In the genomic region with DNA sequence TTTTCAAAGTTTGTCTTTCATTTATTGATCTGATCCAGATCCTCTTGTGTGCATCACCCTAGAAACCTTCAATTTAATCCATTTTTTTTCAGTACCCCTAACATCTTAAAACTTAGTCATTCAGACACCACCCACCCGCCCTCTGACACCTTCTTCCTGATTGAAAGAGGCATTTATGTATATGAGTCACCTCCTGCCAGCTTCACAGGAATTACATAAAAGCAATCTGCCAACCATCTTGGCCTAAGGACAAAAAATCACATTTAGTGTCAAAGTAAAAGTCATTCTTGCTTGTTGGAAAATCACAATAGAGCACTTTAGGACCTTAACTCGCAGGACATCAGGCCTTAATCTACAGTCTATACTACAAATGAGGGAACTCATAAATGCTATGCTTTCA, we compare ENCODE assay signal across 12 cellular contexts. TPM values are rescaled to one million over a fixed set of nuclear protein-coding genes. Genes with fewer than 3 reads are reported as not detected.
DNase-seq lines count a peak whose midpoint lies in the region; ATAC-seq and TF ChIP-seq lines count a peak whose summit lies in the region.
"Had no signal": no experiment of that assay in that cellular context is flagged by ENCODE, and none has a peak within 500 bp of the region (broad histone marks: within the 10 kb centered on the region; RNA-seq: fewer than 3 reads in every experiment).

No MANE protein-coding gene starts in this region.

- H3K27ac Mint-ChIP-seq in activated naive CD4-positive, alpha-beta T cell treated with anti-CD3 and anti-CD28 coated beads for 36 hours, result no peak overlapping the region

- H3K27me3 Mint-ChIP-seq in activated naive CD4-positive, alpha-beta T cell treated with anti-CD3 and anti-CD28 coated beads for 36 hours (ENCODE audit: low read depth), result no peaks in the 10 kb centered on the region

- H3K9me3 Mint-ChIP-seq in activated naive CD4-positive, alpha-beta T cell treated with anti-CD3 and anti-CD28 coated beads for 36 hours, result no peaks in the 10 kb centered on the region

- peaks cover 6% of the 10 kb centered on the region for H3K4me1 Mint-ChIP-seq in activated naive CD4-positive, alpha-beta T cell treated with anti-CD3 and anti-CD28 coated beads for 36 hours (ENCODE audit: low read depth)

- H3K27me3 ChIP-seq in NT2/D1 (ENCODE audit: insufficient read depth, insufficient read length), result no peaks in the 10 kb centered on the region
- H3K27me3 ChIP-seq in fibroblast of lung (ENCODE audit: control insufficient read depth, insufficient read depth, low read length), result no peaks in the 10 kb centered on the region

- no peak for TF ChIP-seq CTCF in fibroblast of lung (conservative IDR thresholded peaks at IDR 0.05 in 1 of 2, IDR thresholded peaks at IDR 0.05 in 1 of 2; ENCODE audit: low read depth in 1 of 2, low read length in 2 of 2)

- no peak overlapping the region for H3K4me2 ChIP-seq in fibroblast of lung (ENCODE audit: extremely low read depth, insufficient read depth, low read length)

- H3K4me3 Mint-ChIP-seq in activated naive CD4-positive, alpha-beta T cell treated with anti-CD3 and anti-CD28 coated beads for 36 hours, result no peak overlapping the region

- no peak overlapping the region for H2AFZ ChIP-seq in fibroblast of lung (ENCODE audit: low read length)

- H3K9ac ChIP-seq in NT2/D1 (ENCODE audit: insufficient read length, low read depth), result no peak overlapping the region
- no peak overlapping the region for H3K9ac ChIP-seq in fibroblast of lung (ENCODE audit: insufficient read depth, low read length)

- DNase-seq in activated naive CD4-positive, alpha-beta T cell treated with anti-CD3 and anti-CD28 coated beads for 36 hours, result peak; percentile 25
- DNase-seq in activated naive CD4-positive, alpha-beta T cell (lab: John Stamatoyannopoulos, UW), result no peak
- DNase-seq in NT2/D1 (ENCODE audit: low read depth, low spot score) (peak; percentile 8), fibroblast of lung (ENCODE audit: low read depth in 2 of 2) (peak; percentile 42 to 54), NCI-H1092 treated with DMSO at 0.1 percent for 48 hours (lab: John Stamatoyannopoulos, UW) (no peak), COR-L47 (lab: John Stamatoyannopoulos, UW) (no peak)
- peak in 2 of 3 donors; percentile 11 to 12 for DNase-seq in stimulated activated CD4-positive, alpha-beta T cell treated with anti-CD3 and anti-CD28 coated beads, TNF-alpha, amount 100 ng/mL, for 48 hours (ENCODE audit: low read depth in 3 of 3)
- DNase-seq: Kasumi-1, Right ventricle myocardium superior had no signal

- H3K27ac ChIP-seq in fibroblast of lung (ENCODE audit: insufficient read depth, low read length), result no peak overlapping the region
- H3K27ac ChIP-seq: C4-2B had no signal

- intact Hi-C loops in activated naive CD4-positive, alpha-beta T cell treated with anti-CD3 and anti-CD28 coated beads for 36 hours (cut with micrococcal nuclease), result no loop called here

- H3K9me3 ChIP-seq in NT2/D1 (ENCODE audit: insufficient read depth, low read length) (no peaks in the 10 kb centered on the region), fibroblast of lung (ENCODE audit: control insufficient read depth, insufficient read depth, low read depth, low read length) (no peaks in the 10 kb centered on the region)

- no peak for ATAC-seq in GM21423 (IDR thresholded peaks at IDR 0.05; ENCODE audit: unreplicated experiment)
- ATAC-seq: esophagus mucosa had no signal

- no peaks in the 10 kb centered on the region for H3K36me3 ChIP-seq in NT2/D1 (ENCODE audit: insufficient read depth, insufficient read length, low read length)
- no peaks in the 10 kb centered on the region for H3K36me3 ChIP-seq in fibroblast of lung (ENCODE audit: control insufficient read depth, insufficient read depth, low read length)

- no peaks in the 10 kb centered on the region for H4K20me1 ChIP-seq in fibroblast of lung (ENCODE audit: control insufficient read depth, extremely low read depth, insufficient read depth, low read length)

- H3K4me3 ChIP-seq in NT2/D1 (ENCODE audit: insufficient read length, low read depth), result no peak overlapping the region
- H3K4me3 ChIP-seq in fibroblast of lung (replicated peaks in 1 of 4; ENCODE audit: control extremely low read depth in 1 of 4, insufficient read depth in 1 of 4, low read depth in 3 of 4, low read length in 4 of 4), result no peak overlapping the region

- no peaks in the 10 kb centered on the region for H3K4me1 ChIP-seq in NT2/D1 (ENCODE audit: insufficient read depth, insufficient read length)
- H3K4me1 ChIP-seq in fibroblast of lung (ENCODE audit: control insufficient read depth, extremely low read depth, insufficient read depth, low read length), result no peaks in the 10 kb centered on the region

- H3K79me2 ChIP-seq in fibroblast of lung (ENCODE audit: control insufficient read depth, insufficient read depth, low read length), result no peaks in the 10 kb centered on the region

- no peaks in the 10 kb centered on the region for H3K36me3 Mint-ChIP-seq in activated naive CD4-positive, alpha-beta T cell treated with anti-CD3 and anti-CD28 coated beads for 36 hours (ENCODE audit: low read depth)

- CTCF ChIA-PET in activated naive CD4-positive, alpha-beta T cell treated with anti-CD3 and anti-CD28 coated beads for 36 hours (lab: Charles Lee), result interaction anchor here (1.0 to 1.2 kb wide), 2 partner anchors 51 to 138 kb away, joined by 3 to 4 read pairs; no protein-coding TSS in a partner anchor

RNA-seq across cellular contexts. Expression of gene NDST3, which starts 52.0 kb away (rescaled TPM):
- not detected for total RNA-seq in activated naive CD4-positive, alpha-beta T cell treated with anti-CD3 and anti-CD28 coated beads for 36 hours
- not detected in 2 replicates for total RNA-seq in fibroblast of lung
- polyA plus RNA-seq in fibroblast of lung, result 0.12 and 0.16 TPM in 2 replicates
- 0.09 and 0.15 TPM in 2 replicates for polyA plus RNA-seq in fibroblast of lung (2012)
- 0.63 TPM in 1 of 2 replicates, not detected in the other for polyA minus RNA-seq in fibroblast of lung (ENCODE audit: low replicate concordance)
- total RNA-seq: esophagus mucosa, Right ventricle myocardium superior had no signal

Comparison
In these comparisons a context has a peak if more than half of its experiments do, and no peak if none do; other contexts are left out.
1. DNase-seq: peak in activated naive CD4-positive, alpha-beta T cell treated with anti-CD3 and anti-CD28 coated beads for 36 hours (single experiment), NT2/D1 (single experiment), fibroblast of lung (2 of 2) and stimulated activated CD4-positive, alpha-beta T cell treated with anti-CD3 and anti-CD28 coated beads, TNF-alpha, amount 100 ng/mL, for 48 hours (2 of 3); none in activated naive CD4-positive, alpha-beta T cell (0 of 4), NCI-H1092 treated with DMSO at 0.1 percent for 48 hours (single experiment) and COR-L47 (single experiment).